26 cellular contexts compared by ENCODE assay signal in the genomic region with DNA sequence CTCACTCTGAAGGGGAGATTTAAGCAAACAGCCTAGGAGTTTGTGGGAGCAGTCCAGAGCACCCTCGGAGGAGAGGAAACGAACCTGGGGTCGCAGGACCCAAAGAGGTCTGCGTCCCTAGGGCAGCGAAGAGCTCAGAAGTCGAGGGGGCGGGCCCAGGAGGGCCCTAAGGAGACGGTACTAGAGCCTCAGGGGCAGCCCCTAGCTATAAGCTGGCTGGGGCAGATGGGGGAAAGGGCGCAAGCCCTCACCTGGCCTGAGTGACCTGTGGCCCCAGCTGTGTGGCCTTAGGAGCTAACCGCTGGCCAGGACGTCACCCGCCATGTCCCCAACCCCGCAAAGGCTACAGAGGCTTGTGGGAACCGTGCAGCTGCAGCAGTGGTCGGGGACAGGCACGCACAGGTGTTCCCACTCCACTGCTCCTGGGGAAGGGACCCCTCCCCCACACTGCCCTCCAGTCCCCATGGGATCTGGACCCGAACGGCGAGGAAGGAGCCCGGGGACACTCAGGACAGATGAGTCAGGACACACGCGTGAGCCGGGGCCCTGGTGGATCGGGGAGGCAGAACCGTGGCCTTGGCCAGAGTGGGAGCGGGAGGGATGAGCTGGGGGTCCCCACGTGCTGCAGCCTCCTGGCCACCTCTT. TPM values are rescaled to one million over a fixed set of nuclear protein-coding genes. Genes with fewer than 3 reads are reported as not detected.
A peak's percentile ranks its signal among the peaks of the same experiment; 100 is the strongest.
DNase-seq lines count a peak whose midpoint lies in the region; ATAC-seq, FAIRE-seq and TF ChIP-seq lines count a peak whose summit lies in the region.
"Had no signal": no experiment of that assay in that cellular context is flagged by ENCODE, and none has a peak within 500 bp of the region (broad histone marks: within the 10 kb centered on the region; RNA-seq: fewer than 3 reads in every experiment).

No MANE protein-coding gene starts in this region.

- TF ChIP-seq RAD21 in HepG2 (CRISPR knock-in tag; IDR thresholded peaks at IDR 0.05): no peak

- no peaks in the 10 kb centered on the region for H3K79me2 ChIP-seq in GM23338 (replicated peaks; ENCODE audit: insufficient read depth)
- H3K79me2 ChIP-seq in HepG2 (ENCODE audit: insufficient read depth, low read length): no peaks in the 10 kb centered on the region
- no peaks in the 10 kb centered on the region for H3K79me2 ChIP-seq in osteoblast (ENCODE audit: insufficient read depth, low read length)

- H3F3A ChIP-seq in GM23338 (replicated peaks; ENCODE audit: low read depth): no peaks in the 10 kb centered on the region

- no peaks in the 10 kb centered on the region for H3K9me3 Mint-ChIP-seq in GM23338
- H3K9me3 Mint-ChIP-seq: CD4-positive, alpha-beta memory T cell had no signal

- FAIRE-seq in HepG2 (lab: Jason Lieb, UNC) (no peak), small intestine (lab: Jason Lieb, UNC) (no peak)
- FAIRE-seq: A549, G401.6 had no signal

- 0 out of 2 replicates have a peak, but pooled peaks cover 3% of the 10 kb centered on the region for H4K20me1 ChIP-seq in GM23338 (replicated peaks; ENCODE audit: insufficient read depth)
- no peaks in the 10 kb centered on the region for H4K20me1 ChIP-seq in HepG2 (ENCODE audit: insufficient read depth, low read length)
- H4K20me1 ChIP-seq in osteoblast (ENCODE audit: insufficient read depth, low read length): no peaks in the 10 kb centered on the region

- H3K27me3 Mint-ChIP-seq in GM23338 (ENCODE audit: insufficient read depth, low read depth, poor library complexity): peaks cover 2% of the 10 kb centered on the region

- TF ChIP-seq EP300 in HepG2 (IDR thresholded peaks at IDR 0.05; ENCODE audit: low read depth in 2 of 2, low read length in 2 of 2): no peak
- TF ChIP-seq EP300 in HepG2 (CRISPR knock-in tag; IDR thresholded peaks at IDR 0.05; ENCODE audit: borderline replicate concordance): no peak

- TF ChIP-seq CTCF in GM23338 (conservative IDR thresholded peaks at IDR 0.05; ENCODE audit: low read depth in 2 of 2) (no peak), HepG2 (CRISPR knock-in tag; IDR thresholded peaks at IDR 0.05) (no peak), osteoblast (IDR thresholded peaks at IDR 0.05; ENCODE audit: extremely low read depth, low read depth, low read length) (no peak)

- ATAC-seq in GM23338 (peak; percentile 54), HepG2 (peak; percentile 2; the same call in 2 of the 3 replicates), left colon (no peak)
- ATAC-seq: A549 had no signal

- H3K27me3 ChIP-seq in GM23338 (ENCODE audit: insufficient read depth) (no peaks in the 10 kb centered on the region), SJCRH30 (no peaks in the 10 kb centered on the region), HepG2 (ENCODE audit: control insufficient read depth in 1 of 2, insufficient read depth in 2 of 2, low read length in 2 of 2) (peaks cover 32 to 74% of the 10 kb centered on the region in 2 experiments), osteoblast (ENCODE audit: insufficient read depth, low read length) (no peaks in the 10 kb centered on the region), small intestine (ENCODE audit: control insufficient read depth in 2 of 2, insufficient read depth in 2 of 2, low read length in 2 of 2) (no peaks in the 10 kb centered on the region)

- DNase-seq in GM23338 (ENCODE audit: low spot score): no peak
- peak; percentile 27 to 38 for DNase-seq in SJCRH30
- DNase-seq in HepG2 (ENCODE audit: low spot score): no peak
- DNase-seq in osteoblast (ENCODE audit: insufficient read length, low spot score, missing footprints): peak; percentile 78
- no peak for DNase-seq in NCI-H526 treated with DMSO at 0.1 percent for 48 hours (lab: John Stamatoyannopoulos, UW)
- no peak for DNase-seq in left colon
- no peak for DNase-seq in small intestine
- DNase-seq: C1 segment of cervical spinal cord; CD4-positive, alpha-beta memory T cell; COR-L47; KBM-7; MV-4-11; NCI-H1105; NCI-H1436 treated with DMSO at 0.1 percent for 48 hours; NCI-H187 treated with DMSO at 0.1 percent for 48 hours; NCI-H524 treated with DMSO at 0.1 percent for 48 hours; NCI-H82; SHP77 treated with DMSO at 0.1 percent for 48 hours had no signal

- no TSS peak for BruUV-seq in HepG2 (replicated peaks; lab: Mats Ljungman, UMichigan)

- in situ Hi-C loops in HepG2 (cut with HindIII; ENCODE audit: extremely low pct_ligation_motif_present, low pct_unique_long_range_greater_than_20kb): no loop called here

- no peaks in the 10 kb centered on the region for H3K36me3 Mint-ChIP-seq in GM23338 (ENCODE audit: low read depth)
- H3K36me3 Mint-ChIP-seq: CD4-positive, alpha-beta memory T cell had no signal

- H2AFZ ChIP-seq in GM23338 (peak overlapping the region; percentile 28; the same call in 1 of the 2 replicates), HepG2 (ENCODE audit: low read length) (no peak overlapping the region), osteoblast (ENCODE audit: low read length) (no peak overlapping the region)
- H2AFZ ChIP-seq: PC-9 had no signal

- no peak overlapping the region for H3K27ac Mint-ChIP-seq in GM23338
- H3K27ac Mint-ChIP-seq: CD4-positive, alpha-beta memory T cell had no signal

- H3K9me2 ChIP-seq in GM23338 (ENCODE audit: insufficient read depth): no peaks in the 10 kb centered on the region

- no peak overlapping the region for H3K9ac ChIP-seq in HepG2 (ENCODE audit: insufficient read depth, low read depth, low read length)

- intact Hi-C loops in HepG2 (cut with micrococcal nuclease; ENCODE audit: unreplicated experiment) (no loop called here), left colon (cut with DNase I, micrococcal nuclease) (no loop called here)

- 43% methylated on average over 19 of the region's 27 CpGs for WGBS in HepG2 (ENCODE audit: low lambda C conversion rate)
- 85 to 89% (median 87%) methylated on average over 26 to 27 of the region's 27 CpGs for WGBS in small intestine, 3 donors

- H3K36me3 ChIP-seq in GM23338 (ENCODE audit: insufficient read depth): no peaks in the 10 kb centered on the region
- no peaks in the 10 kb centered on the region for H3K36me3 ChIP-seq in SJCRH30
- no peaks in the 10 kb centered on the region for H3K36me3 ChIP-seq in HepG2 (replicated peaks in 1 of 2; ENCODE audit: control insufficient read depth in 1 of 2, insufficient read depth in 2 of 2, low read length in 2 of 2)
- H3K36me3 ChIP-seq in osteoblast (ENCODE audit: insufficient read depth, low read length): no peaks in the 10 kb centered on the region
- no peaks in the 10 kb centered on the region for H3K36me3 ChIP-seq in small intestine (ENCODE audit: control insufficient read depth in 2 of 2, insufficient read depth in 2 of 2, low read length in 2 of 2)

- no peak overlapping the region; the same call in 2 of the 3 replicates for H3K4me3 Mint-ChIP-seq in GM23338
- H3K4me3 Mint-ChIP-seq: CD4-positive, alpha-beta memory T cell had no signal

- H3K4me2 ChIP-seq in GM23338: no peak overlapping the region
- H3K4me2 ChIP-seq in HepG2 (ENCODE audit: low read depth, low read length): no peak overlapping the region
- no peak overlapping the region for H3K4me2 ChIP-seq in osteoblast (ENCODE audit: insufficient read depth, low read length)
- H3K4me2 ChIP-seq: A549, PC-9 had no signal

- H3K4me1 ChIP-seq in GM23338 (ENCODE audit: insufficient read depth) (no peaks in the 10 kb centered on the region), SJCRH30 (peaks cover 7% of the 10 kb centered on the region; the same call in 1 of the 2 replicates), HepG2 (ENCODE audit: insufficient read depth, low read length) (peaks cover 9% of the 10 kb centered on the region; the same call in 1 of the 2 replicates), osteoblast (ENCODE audit: insufficient read depth, low read length) (no peaks in the 10 kb centered on the region), small intestine (ENCODE audit: control insufficient read depth in 2 of 2, insufficient read depth in 1 of 2, low read depth in 1 of 2, low read length in 1 of 2) (no peaks in the 10 kb centered on the region)
- H3K4me1 ChIP-seq: A549 had no signal

- CTCF ChIA-PET in HepG2 (lab: Yijun Ruan, JAX; ENCODE audit: low intra/inter-chr PET ratio, low total read pairs): no interaction called here

- POLR2A ChIA-PET in HepG2 (lab: Yijun Ruan, JAX): interaction anchor here (1.4 kb wide), 1 partner anchor 18 kb away, joined by 4 read pairs; no protein-coding TSS in a partner anchor

- H3K4me1 Mint-ChIP-seq in GM23338: peaks cover 6% of the 10 kb centered on the region; the same call in 1 of the 3 replicates
- H3K4me1 Mint-ChIP-seq: CD4-positive, alpha-beta memory T cell had no signal

- H3K27ac ChIP-seq in GM23338 (ENCODE audit: low read depth) (no peak overlapping the region), SJCRH30 (no peak overlapping the region), HepG2 (ENCODE audit: extremely low read length, insufficient read depth, low read length) (no peak overlapping the region), osteoblast (ENCODE audit: low read depth, low read length) (no peak overlapping the region), small intestine (ENCODE audit: low read depth in 1 of 2, low read length in 1 of 2) (no peak overlapping the region)
- H3K27ac ChIP-seq: A549, PC-9, SK-N-MC had no signal

- no peaks in the 10 kb centered on the region for H3K9me3 ChIP-seq in SJCRH30 (replicated peaks)
- H3K9me3 ChIP-seq in HepG2 (ENCODE audit: low read length): no peaks in the 10 kb centered on the region
- no peaks in the 10 kb centered on the region for H3K9me3 ChIP-seq in osteoblast (ENCODE audit: low read depth, low read length)
- no peaks in the 10 kb centered on the region for H3K9me3 ChIP-seq in small intestine (ENCODE audit: control insufficient read depth, low read depth)
- H3K9me3 ChIP-seq: A549 had no signal

- H3K4me3 ChIP-seq in GM23338: no peak overlapping the region
- H3K4me3 ChIP-seq in SJCRH30: no peak overlapping the region
- H3K4me3 ChIP-seq in HepG2 (replicated peaks in 1 of 3; ENCODE audit: insufficient read depth in 1 of 3, low read depth in 2 of 3, low read length in 3 of 3): no peak overlapping the region; a peak in 1 of 6 replicates
- H3K4me3 ChIP-seq in osteoblast (ENCODE audit: insufficient read depth, low read length): no peak overlapping the region
- no peak overlapping the region for H3K4me3 ChIP-seq in small intestine (ENCODE audit: low read depth in 1 of 2, low read length in 2 of 2)
- H3K4me3 ChIP-seq: A549, PC-9, SK-N-MC had no signal

- TF ChIP-seq POLR2A in HepG2 (IDR thresholded peaks at IDR 0.05; ENCODE audit: insufficient read depth in 1 of 2, low read depth in 2 of 2, low read length in 2 of 2): no peak

RNA-seq across cellular contexts. Expression of a gene that starts 2.0 kb away (rescaled TPM):
- total RNA-seq in GM23338 (2014; rRNA removed; shearing (Covaris generic)): not detected in 2 replicates
- polyA plus RNA-seq in GM23338 (2016; fragmentation: Nextera tagmentation; extraction: Ambion mirVana) (not detected in 2 replicates), HepG2 (2011; rRNA removed) (0.13 and 0.39 TPM in 2 replicates), small intestine (10 to 100 TPM in 2 of 3 donors, under 1 TPM in 1; 0.34 to 19.2 (median 13.0) TPM)
- total RNA-seq in SJCRH30 (2014; rRNA removed; shearing (Covaris generic)): 0.56 TPM in 1 of 2 replicates, not detected in the other
- total RNA-seq in HepG2 (2016; rRNA removed; fragmentation: Illumina TruSeq; extraction: Trizol) (not detected in 2 replicates), osteoblast (not detected in 2 replicates), left colon (1 to 10 TPM in 1 of 2 donors, not detected in 1; 6.1 TPM)
- not detected in 2 replicates for total RNA-seq in HepG2 (2016; cell fraction: cytosol; rRNA removed; fragmentation: Illumina TruSeq; extraction: Trizol; ENCODE audit: low read depth)
- total RNA-seq in HepG2 (2016; cell fraction: insoluble cytoplasmic fraction; rRNA removed; fragmentation: Illumina TruSeq; extraction: Trizol): not detected in 2 replicates
- total RNA-seq in HepG2 (2016; cell fraction: membrane; rRNA removed; fragmentation: Illumina TruSeq; extraction: Trizol): not detected in 2 replicates
- not detected in 2 replicates for total RNA-seq in HepG2 (2016; cell fraction: nucleus; rRNA removed; fragmentation: Illumina TruSeq; extraction: Trizol)
- 0.13 TPM in 1 of 2 replicates, not detected in the other for polyA plus RNA-seq in HepG2 (2011; cell fraction: cytosol; rRNA removed)
- 0.53 TPM in 1 of 2 replicates, not detected in the other for polyA plus RNA-seq in HepG2 (2011; cell fraction: nucleus; rRNA removed)
- polyA plus RNA-seq in HepG2 (2012): 0.78 and 0.89 TPM in 2 replicates
- polyA plus RNA-seq in HepG2 (2016; cell fraction: cytosol; fragmentation: Illumina TruSeq; extraction: Trizol; ENCODE audit: low read depth): 0.40 TPM in 1 of 2 replicates, not detected in the other
- not detected in 2 replicates for polyA plus RNA-seq in HepG2 (2016; cell fraction: insoluble cytoplasmic fraction; fragmentation: Illumina TruSeq; extraction: Trizol; ENCODE audit: low read depth)
- polyA plus RNA-seq in HepG2 (2016; cell fraction: membrane; fragmentation: Illumina TruSeq; extraction: Trizol; ENCODE audit: low read depth): 0.37 TPM in 1 of 2 replicates, not detected in the other
- polyA plus RNA-seq in HepG2 (2016; cell fraction: nucleus; fragmentation: Illumina TruSeq; extraction: Trizol; ENCODE audit: insufficient read depth, low read depth): not detected in 2 replicates
- not detected in 2 replicates for polyA minus RNA-seq in HepG2 (2011; rRNA and poly(A)+ RNA removed; ENCODE audit: low replicate concordance)
- not detected in 2 replicates for polyA minus RNA-seq in HepG2 (2011; cell fraction: cytosol; rRNA and poly(A)+ RNA removed)
- not detected in 2 replicates for polyA minus RNA-seq in HepG2 (2011; cell fraction: nucleus; rRNA and poly(A)+ RNA removed)
- total RNA-seq: CD4-positive, alpha-beta memory T cell; H4; LHCN-M2; MCF 10A; PC-9; RPMI7951 had no signal
- polyA plus RNA-seq: A549; CD4-positive, alpha-beta memory T cell had no signal

RNA-seq across cellular contexts. Expression of a gene that starts 9.8 kb away (rescaled TPM):
- total RNA-seq in GM23338 (2014; rRNA removed; shearing (Covaris generic)): not detected in 2 replicates
- not detected in 2 replicates for polyA plus RNA-seq in GM23338 (2016; fragmentation: Nextera tagmentation; extraction: Ambion mirVana)
- not detected in 2 replicates for total RNA-seq in SJCRH30 (2014; rRNA removed; shearing (Covaris generic))
- not detected in 2 replicates for total RNA-seq in HepG2 (2016; rRNA removed; fragmentation: Illumina TruSeq; extraction: Trizol)
- total RNA-seq in HepG2 (2016; cell fraction: cytosol; rRNA removed; fragmentation: Illumina TruSeq; extraction: Trizol; ENCODE audit: low read depth): not detected in 2 replicates
- not detected in 2 replicates for total RNA-seq in HepG2 (2016; cell fraction: insoluble cytoplasmic fraction; rRNA removed; fragmentation: Illumina TruSeq; extraction: Trizol)
- not detected in 2 replicates for total RNA-seq in HepG2 (2016; cell fraction: membrane; rRNA removed; fragmentation: Illumina TruSeq; extraction: Trizol)
- not detected in 2 replicates for total RNA-seq in HepG2 (2016; cell fraction: nucleus; rRNA removed; fragmentation: Illumina TruSeq; extraction: Trizol)
- polyA plus RNA-seq in HepG2 (2011; rRNA removed): 0.55 TPM in 1 of 2 replicates, not detected in the other
- 0.13 and 0.14 TPM in 2 replicates for polyA plus RNA-seq in HepG2 (2011; cell fraction: cytosol; rRNA removed)
- 0.47 TPM in 1 of 2 replicates, not detected in the other for polyA plus RNA-seq in HepG2 (2011; cell fraction: nucleus; rRNA removed)
- polyA plus RNA-seq in HepG2 (2012): not detected in 2 replicates
- polyA plus RNA-seq in HepG2 (2016; cell fraction: cytosol; fragmentation: Illumina TruSeq; extraction: Trizol; ENCODE audit: low read depth): not detected in 2 replicates
- not detected in 2 replicates for polyA plus RNA-seq in HepG2 (2016; cell fraction: insoluble cytoplasmic fraction; fragmentation: Illumina TruSeq; extraction: Trizol; ENCODE audit: low read depth)
- polyA plus RNA-seq in HepG2 (2016; cell fraction: membrane; fragmentation: Illumina TruSeq; extraction: Trizol; ENCODE audit: low read depth): not detected in 2 replicates
- polyA plus RNA-seq in HepG2 (2016; cell fraction: nucleus; fragmentation: Illumina TruSeq; extraction: Trizol; ENCODE audit: insufficient read depth, low read depth): not detected in 2 replicates
- polyA minus RNA-seq in HepG2 (2011; rRNA and poly(A)+ RNA removed; ENCODE audit: low replicate concordance): not detected in 2 replicates
- not detected in 2 replicates for polyA minus RNA-seq in HepG2 (2011; cell fraction: cytosol; rRNA and poly(A)+ RNA removed)
- polyA minus RNA-seq in HepG2 (2011; cell fraction: nucleus; rRNA and poly(A)+ RNA removed): not detected in 2 replicates
- total RNA-seq in osteoblast: not detected in 2 replicates
- 1 to 10 TPM in 1 of 2 donors, not detected in 1; 2.4 TPM for total RNA-seq in left colon
- 10 to 100 TPM in 1 of 3 donors, 1 to 10 TPM in 1, under 1 TPM in 1; 0.27 to 23.7 (median 7.0) TPM for polyA plus RNA-seq in small intestine
- total RNA-seq: CD4-positive, alpha-beta memory T cell; H4; LHCN-M2; MCF 10A; PC-9; RPMI7951 had no signal
- polyA plus RNA-seq: A549; CD4-positive, alpha-beta memory T cell had no signal

RNA-seq across cellular contexts. Expression of a gene that starts 42.4 kb away (rescaled TPM):
- 121 and 140 TPM in 2 replicates for total RNA-seq in GM23338 (2014; rRNA removed; shearing (Covaris generic))
- polyA plus RNA-seq in GM23338 (2016; fragmentation: Nextera tagmentation; extraction: Ambion mirVana) (37.9 and 38.3 TPM in 2 replicates), HepG2 (2011; rRNA removed) (51.7 and 57.8 TPM in 2 replicates), small intestine (100 to 1,000 TPM in 1 of 3 donors, 10 to 100 TPM in 2; 61.1 to 105 (median 94.2) TPM)
- 17.4 and 21.7 TPM in 2 replicates for total RNA-seq in SJCRH30 (2014; rRNA removed; shearing (Covaris generic))
- total RNA-seq in HepG2 (2016; rRNA removed; fragmentation: Illumina TruSeq; extraction: Trizol) (35.9 and 48.1 TPM in 2 replicates), osteoblast (66.9 and 75.3 TPM in 2 replicates), left colon (100 to 1,000 TPM; 139 to 145 TPM)
- total RNA-seq in HepG2 (2016; cell fraction: cytosol; rRNA removed; fragmentation: Illumina TruSeq; extraction: Trizol; ENCODE audit: low read depth): 13.1 and 14.5 TPM in 2 replicates
- total RNA-seq in HepG2 (2016; cell fraction: insoluble cytoplasmic fraction; rRNA removed; fragmentation: Illumina TruSeq; extraction: Trizol): 33.1 and 51.1 TPM in 2 replicates
- 38.7 and 43.1 TPM in 2 replicates for total RNA-seq in HepG2 (2016; cell fraction: membrane; rRNA removed; fragmentation: Illumina TruSeq; extraction: Trizol)
- 38.1 and 45.0 TPM in 2 replicates for total RNA-seq in HepG2 (2016; cell fraction: nucleus; rRNA removed; fragmentation: Illumina TruSeq; extraction: Trizol)
- polyA plus RNA-seq in HepG2 (2011; cell fraction: cytosol; rRNA removed): 31.6 and 53.3 TPM in 2 replicates
- 202 and 242 TPM in 2 replicates for polyA plus RNA-seq in HepG2 (2011; cell fraction: nucleus; rRNA removed)
- polyA plus RNA-seq in HepG2 (2012): 39.6 and 65.3 TPM in 2 replicates
- polyA plus RNA-seq in HepG2 (2016; cell fraction: cytosol; fragmentation: Illumina TruSeq; extraction: Trizol; ENCODE audit: low read depth): 13.2 and 13.9 TPM in 2 replicates
- polyA plus RNA-seq in HepG2 (2016; cell fraction: insoluble cytoplasmic fraction; fragmentation: Illumina TruSeq; extraction: Trizol; ENCODE audit: low read depth): 47.9 and 56.1 TPM in 2 replicates
- 24.5 and 27.8 TPM in 2 replicates for polyA plus RNA-seq in HepG2 (2016; cell fraction: membrane; fragmentation: Illumina TruSeq; extraction: Trizol; ENCODE audit: low read depth)
- polyA plus RNA-seq in HepG2 (2016; cell fraction: nucleus; fragmentation: Illumina TruSeq; extraction: Trizol; ENCODE audit: insufficient read depth, low read depth): 68.9 and 74.0 TPM in 2 replicates
- 35.0 and 120 TPM in 2 replicates for polyA minus RNA-seq in HepG2 (2011; rRNA and poly(A)+ RNA removed; ENCODE audit: low replicate concordance)
- 32.5 and 33.4 TPM in 2 replicates for polyA minus RNA-seq in HepG2 (2011; cell fraction: cytosol; rRNA and poly(A)+ RNA removed)
- polyA minus RNA-seq in HepG2 (2011; cell fraction: nucleus; rRNA and poly(A)+ RNA removed): 77.6 and 107 TPM in 2 replicates

Comparison
In these comparisons a context has a peak if more than half of its experiments do, and no peak if none do; other contexts are left out.
1. DNase-seq: peak in SJCRH30 (2 of 2) and osteoblast (single experiment); none in GM23338 (single experiment), HepG2 (single experiment), NCI-H526 treated with DMSO at 0.1 percent for 48 hours (single experiment), left colon (0 of 2) and small intestine (single experiment).